19 cellular contexts compared by ENCODE assay signal in genomic region chr5:96149021-96149420, GRCh38.
"Had no signal": no experiment of that assay in that cellular context is flagged by ENCODE, and none has a peak within 500 bp of the region (broad histone marks: within the 10 kb centered on the region; RNA-seq: fewer than 3 reads in every experiment).

No MANE protein-coding gene starts in this region.

- H3K36me3 Mint-ChIP-seq: activated CD8-positive, alpha-beta memory T cell treated with anti-CD3 and anti-CD28 coated beads, Interleukin-2, amount 10 ng/mL, durations not matched to agents 7 days and 5 days; activated naive CD8-positive, alpha-beta T cell; natural killer cell treated with Interleukin-12 subunit alpha and Interleukin-12 subunit beta and Interleukin-15 and Interleukin-18, amount 100 ng/mL, for 72 hours; type B pancreatic cell; WTC11 had no signal

- H3K4me3 ChIP-seq: colonic mucosa, hepatocyte had no signal

- H3K4me2 ChIP-seq: hepatocyte had no signal

- FAIRE-seq: endometrium, TTC549 had no signal

- H3K4me1 ChIP-seq: colonic mucosa had no signal

- H3K36me3 ChIP-seq: colonic mucosa had no signal

- H3K4me3 Mint-ChIP-seq: activated CD4-positive, alpha-beta memory T cell treated with anti-CD3 and anti-CD28 coated beads, Interleukin-2, amount 10 ng/mL, durations not matched to agents 7 days and 5 days; activated CD4-positive, alpha-beta T cell treated with anti-CD3 and anti-CD28 coated beads for 36 hours; activated CD8-positive, alpha-beta memory T cell treated with anti-CD3 and anti-CD28 coated beads, Interleukin-2, amount 10 ng/mL, durations not matched to agents 7 days and 5 days; activated naive CD8-positive, alpha-beta T cell; natural killer cell treated with Interleukin-12 subunit alpha and Interleukin-12 subunit beta and Interleukin-15 and Interleukin-18, amount 100 ng/mL, for 72 hours; type B pancreatic cell; WTC11 had no signal

- H3K27ac Mint-ChIP-seq: activated CD4-positive, alpha-beta memory T cell treated with anti-CD3 and anti-CD28 coated beads, Interleukin-2, amount 10 ng/mL, durations not matched to agents 7 days and 5 days; activated CD4-positive, alpha-beta T cell treated with anti-CD3 and anti-CD28 coated beads for 36 hours; activated CD8-positive, alpha-beta memory T cell treated with anti-CD3 and anti-CD28 coated beads, Interleukin-2, amount 10 ng/mL, durations not matched to agents 7 days and 5 days; activated naive CD8-positive, alpha-beta T cell; natural killer cell treated with Interleukin-12 subunit alpha and Interleukin-12 subunit beta and Interleukin-15 and Interleukin-18, amount 100 ng/mL, for 72 hours; type B pancreatic cell; WTC11 had no signal

- H3K27ac ChIP-seq: colonic mucosa, hepatocyte had no signal

- H3K79me2 ChIP-seq: hepatocyte had no signal

- DNase-seq: activated CD4-positive, alpha-beta memory T cell treated with anti-CD3 and anti-CD28 coated beads, Interleukin-2, amount 10 ng/mL, durations not matched to agents 7 days and 5 days; activated CD4-positive, alpha-beta T cell treated with anti-CD3 and anti-CD28 coated beads for 36 hours; activated CD8-positive, alpha-beta memory T cell treated with anti-CD3 and anti-CD28 coated beads, Interleukin-2, amount 10 ng/mL, durations not matched to agents 7 days and 5 days; central memory CD4-positive, alpha-beta T cell; colonic mucosa; left cardiac atrium; posterior cingulate gyrus; stimulated activated CD4-positive, alpha-beta T cell treated with anti-CD3 and anti-CD28 coated beads, Interleukin-12 subunit alpha, Interleukin-12 subunit beta, amount 100 ng/mL, for 4 hours; stimulated activated CD4-positive, alpha-beta T cell treated with anti-CD3 and anti-CD28 coated beads, Interleukin-2, amount 100 ng/mL, for 24 hours; stimulated activated naive CD8-positive, alpha-beta T cell treated with anti-CD3 and anti-CD28 coated beads, Interleukin-15, Interleukin-2, amounts not matched to agents 100 U/mL and 50 U/mL, for 24 hours; substantia nigra; SW 1271 had no signal

- H3K27me3 Mint-ChIP-seq: activated CD4-positive, alpha-beta memory T cell treated with anti-CD3 and anti-CD28 coated beads, Interleukin-2, amount 10 ng/mL, durations not matched to agents 7 days and 5 days; type B pancreatic cell had no signal

- H3K9me3 Mint-ChIP-seq: activated CD4-positive, alpha-beta memory T cell treated with anti-CD3 and anti-CD28 coated beads, Interleukin-2, amount 10 ng/mL, durations not matched to agents 7 days and 5 days; natural killer cell treated with Interleukin-12 subunit alpha and Interleukin-12 subunit beta and Interleukin-15 and Interleukin-18, amount 100 ng/mL, for 72 hours; type B pancreatic cell; WTC11 had no signal

- H3K27me3 ChIP-seq: colonic mucosa, hepatocyte had no signal

- ATAC-seq: activated CD4-positive, alpha-beta T cell treated with anti-CD3 and anti-CD28 coated beads for 36 hours; activated CD8-positive, alpha-beta memory T cell treated with anti-CD3 and anti-CD28 coated beads, Interleukin-2, amount 10 ng/mL, durations not matched to agents 7 days and 5 days; left cardiac atrium; natural killer cell treated with Interleukin-12 subunit alpha and Interleukin-12 subunit beta and Interleukin-15 and Interleukin-18, amount 100 ng/mL, for 72 hours; stimulated activated naive CD8-positive, alpha-beta T cell treated with anti-CD3 and anti-CD28 coated beads, Interleukin-15, Interleukin-2, amounts not matched to agents 100 U/mL and 50 U/mL, for 24 hours; WTC11 had no signal
